ENCODE assay signal across 1 cellular context in the genomic region with DNA sequence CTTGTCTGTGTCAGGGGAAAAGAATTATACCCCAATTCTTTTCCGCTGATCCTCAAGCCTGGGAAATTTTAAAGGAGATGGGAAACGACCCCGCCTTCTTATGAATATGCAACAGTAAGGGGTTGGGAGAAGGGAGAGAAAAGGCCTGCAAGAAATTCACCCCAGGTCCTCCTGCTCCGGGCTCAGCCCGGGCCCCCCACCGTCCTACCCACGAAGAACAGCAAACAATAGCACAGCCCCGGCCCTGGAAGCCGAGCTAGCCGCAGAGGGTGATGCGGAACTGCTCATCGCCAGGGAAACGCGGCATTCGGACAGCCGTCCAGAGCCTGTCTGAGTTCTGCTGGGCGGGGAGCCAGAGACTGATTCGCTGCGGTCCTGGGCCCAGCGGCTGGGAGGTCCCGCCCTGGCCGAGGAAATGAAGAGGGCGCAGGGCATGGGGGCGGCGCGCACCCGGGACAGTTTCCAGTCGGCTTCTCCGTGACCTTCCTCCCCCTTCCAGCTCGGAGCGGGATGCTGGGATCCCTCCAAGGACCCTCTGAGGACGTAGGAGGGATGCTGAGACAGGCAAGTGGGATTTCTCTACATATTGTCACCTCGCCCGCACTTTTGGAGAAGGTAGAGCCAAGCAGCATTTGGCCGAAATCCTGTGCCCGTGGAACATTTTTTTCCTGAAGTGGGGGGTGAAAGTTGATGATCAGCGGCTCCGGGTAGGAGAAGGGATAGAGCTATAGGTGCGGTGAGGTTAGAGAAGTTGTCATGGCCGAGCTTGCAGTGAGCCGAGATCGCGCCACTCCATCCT.
A peak's percentile ranks its signal among the peaks of the same experiment; 100 is the strongest.
TF ChIP-seq lines count a peak whose summit lies in the region.

No MANE protein-coding gene starts in this region.

TF ChIP-seq in endothelial cell of umbilical vein, 7 proteins besides CTCF, POLR2A, EP300 and RAD21:
- TF ChIP-seq EZH2 (IDR thresholded peaks at IDR 0.05; ENCODE audit: borderline replicate concordance, low read depth, low read length, severe bottlenecking) (peak; percentile 33), MYC (IDR thresholded peaks at IDR 0.05; ENCODE audit: low read depth, low read length) (no peak)
